9 cellular contexts compared by ENCODE assay signal in genomic region chr7:92446869-92447238, GRCh38. TPM values are rescaled to one million over a fixed set of nuclear protein-coding genes. Genes with fewer than 3 reads are reported as not detected.
DNase-seq lines count a peak whose midpoint lies in the region; ATAC-seq lines count a peak whose summit lies in the region.
"Had no signal": no experiment of that assay in that cellular context is flagged by ENCODE, and none has a peak within 500 bp of the region (broad histone marks: within the 10 kb centered on the region; RNA-seq: fewer than 3 reads in every experiment).

No MANE protein-coding gene starts in this region.

- no peaks in the 10 kb centered on the region for H3K27me3 ChIP-seq in HUES6 (ENCODE audit: control insufficient read depth, insufficient read depth, low read length)
- no peaks in the 10 kb centered on the region for H3K27me3 ChIP-seq in iPS-18a (ENCODE audit: control insufficient read depth, insufficient read depth, low read length)

- peaks cover 7% of the 10 kb centered on the region for H3K4me1 Mint-ChIP-seq in activated CD8-positive, alpha-beta T cell treated with anti-CD3 and anti-CD28 coated beads, Interleukin-2, amount 10 ng/mL, durations not matched to agents 7 days and 5 days (ENCODE audit: low read depth)
- H3K4me1 Mint-ChIP-seq in stimulated activated naive B cell treated with anti-CD40 and anti-IgM and Interleukin-4, amounts not matched to agents 10 μg/mL and 1 μg/mL and 100 μg/mL, for 72 hours = peaks cover 9 to 19% of the 10 kb centered on the region in 2 donors

- no peak for ATAC-seq in activated CD8-positive, alpha-beta T cell treated with anti-CD3 and anti-CD28 coated beads, Interleukin-2, amount 10 ng/mL, durations not matched to agents 7 days and 5 days
- ATAC-seq in stimulated activated naive B cell treated with anti-CD40 and anti-IgM and Interleukin-4, amounts not matched to agents 10 μg/mL and 1 μg/mL and 100 μg/mL, for 72 hours (replicated peaks) = no peak

- POLR2A ChIA-PET in activated CD8-positive, alpha-beta T cell treated with anti-CD3 and anti-CD28 coated beads, Interleukin-2, amount 10 ng/mL, durations not matched to agents 7 days and 5 days (lab: Charles Lee) = interaction anchor here (0.8 to 2.9 kb wide), 12 partner anchors 15 to 1364 kb away, joined by 3 to 33 read pairs (median 6); partner anchors contain the start of genes AKAP9, ANKIB1, CYP51A1 and KRIT1

- CTCF ChIA-PET in activated CD8-positive, alpha-beta T cell treated with anti-CD3 and anti-CD28 coated beads, Interleukin-2, amount 10 ng/mL, durations not matched to agents 7 days and 5 days (lab: Charles Lee) = interaction anchor here (0.6 to 6.4 kb wide), 31 partner anchors 12 to 1357 kb away, joined by 3 to 84 read pairs (median 5); partner anchors contain the start of genes AKAP9, ANKIB1, CYP51A1 and KRIT1

- peaks cover 17% of the 10 kb centered on the region for H3K36me3 Mint-ChIP-seq in activated CD8-positive, alpha-beta T cell treated with anti-CD3 and anti-CD28 coated beads, Interleukin-2, amount 10 ng/mL, durations not matched to agents 7 days and 5 days (ENCODE audit: low read depth)
- peaks cover 5 to 8% of the 10 kb centered on the region in 2 donors for H3K36me3 Mint-ChIP-seq in stimulated activated naive B cell treated with anti-CD40 and anti-IgM and Interleukin-4, amounts not matched to agents 10 μg/mL and 1 μg/mL and 100 μg/mL, for 72 hours

- DNase-seq in activated CD8-positive, alpha-beta T cell treated with anti-CD3 and anti-CD28 coated beads, Interleukin-2, amount 10 ng/mL, durations not matched to agents 7 days and 5 days = no peak
- DNase-seq in stimulated activated naive B cell treated with anti-CD40 and anti-IgM and Interleukin-4, amounts not matched to agents 10 μg/mL and 1 μg/mL and 100 μg/mL, for 72 hours = no peak
- no peak for DNase-seq in DMS 273 treated with DMSO at 0.1 percent for 48 hours (lab: John Stamatoyannopoulos, UW)
- no peak for DNase-seq in NCI-H2196 (lab: John Stamatoyannopoulos, UW; ENCODE audit: unreplicated experiment)
- no peak for DNase-seq in ureter (ENCODE audit: low spot score)
- DNase-seq in AG08395 (ENCODE audit: low spot score) = no peak

- peak overlapping the region; percentile 93 for H3K27ac Mint-ChIP-seq in activated CD8-positive, alpha-beta T cell treated with anti-CD3 and anti-CD28 coated beads, Interleukin-2, amount 10 ng/mL, durations not matched to agents 7 days and 5 days
- H3K27ac Mint-ChIP-seq in stimulated activated naive B cell treated with anti-CD40 and anti-IgM and Interleukin-4, amounts not matched to agents 10 μg/mL and 1 μg/mL and 100 μg/mL, for 72 hours = peak overlapping the region; percentile 95

- peak overlapping the region; percentile 34 for H3K9ac ChIP-seq in HUES6 (ENCODE audit: low read length)
- H3K9ac ChIP-seq in iPS-18a (ENCODE audit: low read length) = peak overlapping the region; percentile 83

- H3K27ac ChIP-seq in HUES6 (ENCODE audit: low read depth, low read length) (no peak overlapping the region), iPS-18a (ENCODE audit: low read length) (no peak overlapping the region)

- peaks cover 22% of the 10 kb centered on the region for H3K36me3 ChIP-seq in HUES6 (ENCODE audit: control insufficient read depth, insufficient read depth, low read length)
- peaks cover 26% of the 10 kb centered on the region for H3K36me3 ChIP-seq in iPS-18a (ENCODE audit: control insufficient read depth, low read depth, low read length)

- peak overlapping the region; percentile 76 for H3K4me3 Mint-ChIP-seq in activated CD8-positive, alpha-beta T cell treated with anti-CD3 and anti-CD28 coated beads, Interleukin-2, amount 10 ng/mL, durations not matched to agents 7 days and 5 days
- H3K4me3 Mint-ChIP-seq in stimulated activated naive B cell treated with anti-CD40 and anti-IgM and Interleukin-4, amounts not matched to agents 10 μg/mL and 1 μg/mL and 100 μg/mL, for 72 hours = peak overlapping the region; percentile 87 to 94

- H3K4me3 ChIP-seq in HUES6 (ENCODE audit: low read depth, low read length) (peak overlapping the region; percentile 83; the same call in 1 of the 2 replicates), iPS-18a (ENCODE audit: low read length) (peak overlapping the region; percentile 70)

- no peaks in the 10 kb centered on the region for H3K27me3 Mint-ChIP-seq in activated CD8-positive, alpha-beta T cell treated with anti-CD3 and anti-CD28 coated beads, Interleukin-2, amount 10 ng/mL, durations not matched to agents 7 days and 5 days (ENCODE audit: low read depth)
- no peaks in the 10 kb centered on the region for H3K27me3 Mint-ChIP-seq in stimulated activated naive B cell treated with anti-CD40 and anti-IgM and Interleukin-4, amounts not matched to agents 10 μg/mL and 1 μg/mL and 100 μg/mL, for 72 hours

- no peaks in the 10 kb centered on the region for H3K9me3 Mint-ChIP-seq in activated CD8-positive, alpha-beta T cell treated with anti-CD3 and anti-CD28 coated beads, Interleukin-2, amount 10 ng/mL, durations not matched to agents 7 days and 5 days (ENCODE audit: insufficient read depth)
- H3K9me3 Mint-ChIP-seq in stimulated activated naive B cell treated with anti-CD40 and anti-IgM and Interleukin-4, amounts not matched to agents 10 μg/mL and 1 μg/mL and 100 μg/mL, for 72 hours = peaks cover 0 to 5% of the 10 kb centered on the region in 2 donors

- H3K9me3 ChIP-seq in HUES6 (ENCODE audit: control insufficient read depth, insufficient read depth, low read depth, low read length) = peaks cover 6% of the 10 kb centered on the region; the same call in 1 of the 2 replicates
- H3K9me3 ChIP-seq in iPS-18a (ENCODE audit: control insufficient read depth, low read depth, low read length) = no peaks in the 10 kb centered on the region

- peaks cover 2% of the 10 kb centered on the region; the same call in 1 of the 2 replicates for H3K4me1 ChIP-seq in HUES6 (ENCODE audit: control insufficient read depth, insufficient read depth, low read length)
- peaks cover 3% of the 10 kb centered on the region for H3K4me1 ChIP-seq in iPS-18a (ENCODE audit: control insufficient read depth, low read depth, low read length)

RNA-seq across cellular contexts. Expression of gene GATAD1, which starts 0.4 kb away (rescaled TPM):
- 10 to 100 TPM; 11.4 to 12.4 TPM for total RNA-seq in activated CD8-positive, alpha-beta T cell treated with anti-CD3 and anti-CD28 coated beads, Interleukin-2, amount 10 ng/mL, durations not matched to agents 7 days and 5 days
- total RNA-seq in ureter = 54.0 TPM

RNA-seq across cellular contexts. Expression of gene ERVW-1, which starts 30.9 kb away (rescaled TPM):
- total RNA-seq in activated CD8-positive, alpha-beta T cell treated with anti-CD3 and anti-CD28 coated beads, Interleukin-2, amount 10 ng/mL, durations not matched to agents 7 days and 5 days = not detected
- not detected for total RNA-seq in ureter
- total RNA-seq: HT1080 had no signal
